ENCODE assay signal across 33 cellular contexts in the genomic region with DNA sequence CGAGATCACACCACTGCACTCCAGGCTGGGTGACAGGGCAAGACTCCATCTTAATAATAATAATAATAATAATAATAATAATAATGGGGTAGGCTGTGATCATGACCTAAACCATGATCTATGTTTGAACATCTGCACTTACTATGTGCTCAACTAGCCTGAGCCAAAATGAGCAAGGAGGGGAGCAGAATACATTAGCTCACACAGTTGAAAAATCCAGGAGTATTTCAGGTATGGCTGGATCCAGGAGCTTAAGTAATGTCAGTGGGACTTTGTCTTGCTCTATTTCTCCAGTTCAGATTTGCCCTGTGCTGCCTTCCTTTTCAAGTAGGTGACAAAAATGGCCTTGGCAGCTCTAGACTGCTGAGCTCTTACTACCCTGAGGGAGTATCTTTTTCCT.
"Had no signal": no experiment of that assay in that cellular context is flagged by ENCODE, and none has a peak within 500 bp of the region (broad histone marks: within the 10 kb centered on the region; RNA-seq: fewer than 3 reads in every experiment).

No MANE protein-coding gene starts in this region.

- ATAC-seq: activated naive CD4-positive, alpha-beta T cell treated with anti-CD3 and anti-CD28 coated beads, Interleukin-2, amount 50 U/mL, for 72 hours; activated naive CD8-positive, alpha-beta T cell treated with anti-CD3 and anti-CD28 coated beads, Interleukin-2, amount 50 U/mL, for 24 hours; activated T-cell treated with anti-CD3 and anti-CD28 coated beads, Interleukin-2, amount 50 U/mL, for 4 hours; activated T-cell treated with anti-CD3 and anti-CD28 coated beads, Interleukin-2, amount 50 U/mL, for 72 hours; activated T-helper 17 cell treated with anti-CD3 and anti-CD28 coated beads, Interleukin-2, amount 50 U/mL, for 72 hours; body of pancreas had no signal

- H3K36me3 ChIP-seq: adrenal gland, ascending aorta, brain microvascular endothelial cell, breast epithelium, cardiac muscle cell had no signal

- H3K27ac ChIP-seq: ascending aorta, body of pancreas, brain microvascular endothelial cell, breast epithelium, cardiac muscle cell had no signal

- H3K4me3 ChIP-seq: adrenal gland, ascending aorta, body of pancreas, breast epithelium, cardiac muscle cell had no signal

- FAIRE-seq: astrocyte, bronchial epithelial cell had no signal

- H3K27me3 ChIP-seq: adrenal gland, ascending aorta, body of pancreas, brain microvascular endothelial cell, breast epithelium, cardiac muscle cell had no signal

- H3K9me3 ChIP-seq: adrenal gland, ascending aorta, body of pancreas, breast epithelium had no signal

- DNase-seq: activated effector memory CD4-positive, alpha-beta T cell treated with anti-CD3 and anti-CD28 coated beads, Interleukin-2, amount 50 U/mL, for 16 hours; activated effector memory CD4-positive, alpha-beta T cell treated with Interleukin-2 at 50 U/mL for 16 hours; activated gamma-delta T cell; activated gamma-delta T cell treated with Interleukin-2 at 50 U/mL for 16 hours; activated naive CD4-positive, alpha-beta T cell; activated naive CD4-positive, alpha-beta T cell treated with anti-CD3 and anti-CD28 coated beads for 36 hours; activated naive CD4-positive, alpha-beta T cell treated with anti-CD3 and anti-CD28 coated beads, Interleukin-2, amount 10 ng/mL, durations not matched to agents 7 days and 5 days; activated naive CD4-positive, alpha-beta T cell treated with anti-CD3 and anti-CD28 coated beads, Interleukin-2, amount 50 U/mL, for 16 hours; activated naive CD4-positive, alpha-beta T cell treated with Interleukin-2 at 50 U/mL for 16 hours; activated naive CD8-positive, alpha-beta T cell treated with anti-CD3 and anti-CD28 coated beads for 36 hours; activated naive CD8-positive, alpha-beta T cell treated with anti-CD3 and anti-CD28 coated beads, Interleukin-2, amount 10 ng/mL, durations not matched to agents 7 days and 5 days; activated naive CD8-positive, alpha-beta T cell treated with anti-CD3 and anti-CD28 coated beads, Interleukin-2, amount 50 U/mL, for 24 hours; activated T-cell treated with anti-CD3 and anti-CD28 coated beads, Interleukin-2, amount 50 U/mL, for 24 hours; activated T-cell treated with anti-CD3 and anti-CD28 coated beads, Interleukin-2, amount 50 U/mL, for 4 hours; activated T-cell treated with anti-CD3 and anti-CD28 coated beads, Interleukin-2, amount 50 U/mL, for 48 hours; activated T-cell treated with anti-CD3 and anti-CD28 coated beads, Interleukin-2, amount 50 U/mL, for 72 hours; adrenal gland; amniotic stem cell; amygdala; anterior cingulate cortex; aorta; body of pancreas; brain microvascular endothelial cell; caudate nucleus; central memory CD4-positive, alpha-beta T cell; cerebellar nuclear complex had no signal
